Comparison of ENCODE assay signal across 8 cellular contexts in genomic region chr19:38648789-38649304, GRCh38. TPM values are rescaled to one million over a fixed set of nuclear protein-coding genes. Genes with fewer than 3 reads are reported as not detected.
DNase-seq lines count a peak whose midpoint lies in the region; ATAC-seq, FAIRE-seq and TF ChIP-seq lines count a peak whose summit lies in the region.

No MANE protein-coding gene starts in this region.

- H3K79me1 ChIP-seq in H1 (ENCODE audit: low read depth, low read length): peaks cover 11% of the 10 kb centered on the region

- no peaks in the 10 kb centered on the region for H3K9me3 Mint-ChIP-seq in CD8-positive, alpha-beta T cell

- H3K4me1 ChIP-seq in CD8-positive, alpha-beta T cell (ENCODE audit: insufficient read depth, low read length): peaks cover 23% of the 10 kb centered on the region
- H3K4me1 ChIP-seq in H1 (replicated peaks in 1 of 4; ENCODE audit: control insufficient read depth in 3 of 4, insufficient read depth in 4 of 4, low read length in 3 of 4): peaks cover 5 to 20% (median 15%) of the 10 kb centered on the region in 4 experiments
- H3K4me1 ChIP-seq in neutrophil (ENCODE audit: control insufficient read depth in 1 of 2, insufficient read depth in 1 of 2, low read depth in 1 of 2, low read length in 1 of 2): peaks cover 59 to 64% of the 10 kb centered on the region in 2 experiments

- TF ChIP-seq RAD21 in H1 (IDR thresholded peaks at IDR 0.05 in 1 of 2, conservative IDR thresholded peaks at IDR 0.05 in 1 of 2; ENCODE audit: low read depth in 2 of 2, low read length in 2 of 2): no peak

- H3K4ac ChIP-seq in H1 (replicated peaks; ENCODE audit: insufficient read length, low read depth, low read length): no peak overlapping the region

- H2AFZ ChIP-seq in H1 (ENCODE audit: low read length): no peak overlapping the region

- H2BK20ac ChIP-seq in H1 (ENCODE audit: low read length): no peak overlapping the region

- H2BK12ac ChIP-seq in H1 (ENCODE audit: low read depth, low read length): no peak overlapping the region

- H3K23ac ChIP-seq in H1 (ENCODE audit: insufficient read length): no peak overlapping the region

- H3K27ac Mint-ChIP-seq in CD8-positive, alpha-beta T cell: peak overlapping the region; percentile 77

- no peak overlapping the region for H2BK120ac ChIP-seq in H1 (replicated peaks; ENCODE audit: low read depth, low read length)

- peak overlapping the region in 3 of 4 experiments; percentile 87 to 98 (median 89); a peak in 6 of 7 replicates for H3K9ac ChIP-seq in H1 (replicated peaks in 1 of 4; ENCODE audit: extremely low read depth in 1 of 4, low read depth in 3 of 4, low read length in 3 of 4)

- H3K4me1 Mint-ChIP-seq in CD8-positive, alpha-beta T cell (ENCODE audit: low read depth): peaks cover 38% of the 10 kb centered on the region

- no peak for DNase-seq in CD8-positive, alpha-beta T cell
- peak; percentile 8 for DNase-seq in NCI-H526 treated with DMSO at 0.1 percent for 48 hours (lab: John Stamatoyannopoulos, UW)
- DNase-seq in H1 (ENCODE audit: low read depth in 1 of 2, low spot score in 2 of 2): no peak
- no peak for DNase-seq in middle frontal gyrus (ENCODE audit: extremely low spot score, low spot score)
- no peak for DNase-seq in stimulated activated CD4-positive, alpha-beta T cell treated with anti-CD3 and anti-CD28 coated beads, Interleukin-2, amount 100 ng/mL, for 48 hours
- no peak for DNase-seq in GDM1 (lab: John Stamatoyannopoulos, UW)
- DNase-seq in GM10266 (ENCODE audit: extremely low spot score): no peak

- WGBS in H1 (ENCODE audit: extremely low coverage in 1 of 2, insufficient coverage in 1 of 2, insufficient read length in 1 of 2, insufficient replicate concordance in 2 of 2, low coverage in 1 of 2, low lambda C conversion rate in 2 of 2, missing lambda C conversion rate in 1 of 2), 2 experiments: 5% methylated on average over 9 of the region's 12 CpGs; no CpG with 5 or more reads in 1 of the 2 experiments

- H3K27me3 ChIP-seq in CD8-positive, alpha-beta T cell (ENCODE audit: insufficient read depth, low read length): peaks cover 16% of the 10 kb centered on the region
- H3K27me3 ChIP-seq in H1 (replicated peaks in 1 of 4; ENCODE audit: control insufficient read depth in 3 of 4, extremely low read depth in 1 of 4, insufficient read depth in 3 of 4, low read length in 3 of 4) (no peaks in the 10 kb centered on the region), neutrophil (no peaks in the 10 kb centered on the region)

- no peak for ATAC-seq in CD8-positive, alpha-beta T cell

- no peaks in the 10 kb centered on the region for H3K36me3 ChIP-seq in CD8-positive, alpha-beta T cell (ENCODE audit: insufficient read depth, low read length)
- H3K36me3 ChIP-seq in H1 (ENCODE audit: control insufficient read depth in 2 of 4, insufficient read depth in 4 of 4, low read length in 3 of 4): no peaks in the 10 kb centered on the region
- H3K36me3 ChIP-seq in neutrophil: no peaks in the 10 kb centered on the region

- TF ChIP-seq CTCF in CD8-positive, alpha-beta T cell (IDR thresholded peaks at IDR 0.05): no peak
- TF ChIP-seq CTCF in H1 (IDR thresholded peaks at IDR 0.05; ENCODE audit: control extremely low read depth in 1 of 3, insufficient read depth in 1 of 3, low read depth in 1 of 3, low read length in 3 of 3): no peak
- no peak for TF ChIP-seq CTCF in neutrophil (IDR thresholded peaks at IDR 0.05)
- TF ChIP-seq CTCF in GM10266 (IDR thresholded peaks at IDR 0.05; ENCODE audit: control insufficient read depth, insufficient read depth, low read depth, missing control alignments): no peak

- H3K9me3 ChIP-seq in CD8-positive, alpha-beta T cell (ENCODE audit: low read length): no peaks in the 10 kb centered on the region
- no peaks in the 10 kb centered on the region for H3K9me3 ChIP-seq in H1 (ENCODE audit: insufficient read depth in 2 of 2, low read depth in 1 of 2, low read length in 1 of 2)
- H3K9me3 ChIP-seq in neutrophil: no peaks in the 10 kb centered on the region

- TF ChIP-seq EP300 in H1 (IDR thresholded peaks at IDR 0.05; ENCODE audit: borderline replicate concordance in 1 of 2, low read depth in 2 of 2, low read length in 2 of 2): no peak

- H3K36me3 Mint-ChIP-seq in CD8-positive, alpha-beta T cell: peaks cover 7% of the 10 kb centered on the region

- CTCF ChIA-PET in CD8-positive, alpha-beta T cell (lab: Charles Lee): interaction anchor here (0.6 to 7.2 kb wide), 4 partner anchors 13 to 282 kb away, joined by 3 to 49 read pairs (median 4); partner anchors contain the start of genes MRPS12 and SARS2
- CTCF ChIA-PET in H1 (lab: Charles Lee; ENCODE audit: partially characterized antibody): interaction anchor here (1.0 to 7.7 kb wide), 3 partner anchors 13 to 26 kb away, joined by 3 to 62 read pairs (median 3); no protein-coding TSS in a partner anchor

- no peak overlapping the region for H4K5ac ChIP-seq in H1 (ENCODE audit: insufficient read length, low read depth, low read length)

- H4K20me1 ChIP-seq in H1 (replicated peaks in 1 of 2; ENCODE audit: control insufficient read depth in 1 of 2, insufficient read depth in 2 of 2, low read length in 2 of 2): peaks cover 12 to 25% of the 10 kb centered on the region in 2 experiments

- POLR2A ChIA-PET in CD8-positive, alpha-beta T cell (lab: Charles Lee): interaction anchor here (1.0 to 2.4 kb wide), 2 partner anchors 9 to 19 kb away, joined by 3 to 6 read pairs; no protein-coding TSS in a partner anchor
- POLR2A ChIA-PET in H1 (lab: Charles Lee; ENCODE audit: partially characterized antibody): interaction anchor here (0.6 to 17.9 kb wide), 19 partner anchors 10 to 255 kb away, joined by 3 to 374 read pairs (median 5); no protein-coding TSS in a partner anchor

- H3K27me3 Mint-ChIP-seq in CD8-positive, alpha-beta T cell (ENCODE audit: low read depth): peaks cover 38% of the 10 kb centered on the region

- no peak overlapping the region for H4K8ac ChIP-seq in H1 (ENCODE audit: extremely low read depth, insufficient read depth, low read length)

- no peak for FAIRE-seq in H1 (lab: Jason Lieb, UNC)

- H3K23me2 ChIP-seq in H1 (ENCODE audit: low read depth, low read length): peaks cover 16% of the 10 kb centered on the region; the same call in 1 of the 2 replicates

- intact Hi-C loops in CD8-positive, alpha-beta T cell (cut with DNase I, micrococcal nuclease): loop anchor here (5.0 kb wide), 3 partner anchors 33 to 88 kb away; no protein-coding TSS in a partner anchor

- H3K4me3 Mint-ChIP-seq in CD8-positive, alpha-beta T cell: peak overlapping the region; percentile 91

- no peak overlapping the region for H3K14ac ChIP-seq in H1 (ENCODE audit: insufficient read length)

- no peak overlapping the region for H4K91ac ChIP-seq in H1 (replicated peaks; ENCODE audit: insufficient read length, low read length)

- H3K79me2 ChIP-seq in H1 (ENCODE audit: control insufficient read depth in 1 of 2, insufficient read depth in 2 of 2, low read length in 2 of 2): peaks cover 42 to 63% of the 10 kb centered on the region in 2 experiments

- H2AK5ac ChIP-seq in H1 (ENCODE audit: low read depth, low read length): peak overlapping the region; percentile 75

- H3K18ac ChIP-seq in H1 (ENCODE audit: extremely low read depth, low read length): peak overlapping the region; percentile 71; the same call in 1 of the 2 replicates

- H2BK15ac ChIP-seq in H1 (ENCODE audit: low read length): no peak overlapping the region

- peak overlapping the region; percentile 92 to 95 for H3K4me2 ChIP-seq in H1 (ENCODE audit: insufficient read depth in 1 of 2, low read depth in 2 of 2, low read length in 2 of 2)

- peak overlapping the region; percentile 83 for H3K4me3 ChIP-seq in CD8-positive, alpha-beta T cell (ENCODE audit: low read depth, low read length)
- H3K4me3 ChIP-seq in H1 (ENCODE audit: extremely low read depth in 1 of 4, insufficient read depth in 2 of 4, low read depth in 3 of 4, low read length in 4 of 4): peak overlapping the region; percentile 91 to 98 (median 95)
- H3K4me3 ChIP-seq in neutrophil (ENCODE audit: low read depth in 1 of 2, low read length in 1 of 2): peak overlapping the region; percentile 91 to 94

- no peak overlapping the region for H3K27ac ChIP-seq in CD8-positive, alpha-beta T cell (ENCODE audit: low read depth, low read length)
- no peak overlapping the region for H3K27ac ChIP-seq in H1 (ENCODE audit: low read depth, low read length)
- peak overlapping the region; percentile 91 for H3K27ac ChIP-seq in neutrophil

- no peak for TF ChIP-seq POLR2A in H1 (IDR thresholded peaks at IDR 0.05; ENCODE audit: control extremely low read depth in 1 of 2, low read depth in 2 of 2, low read length in 2 of 2)

- peak overlapping the region; percentile 83; the same call in 1 of the 2 replicates for H2BK5ac ChIP-seq in H1 (ENCODE audit: low read depth, low read length)

- H3K56ac ChIP-seq in H1 (replicated peaks; ENCODE audit: insufficient read length, low read depth, low read length): peak overlapping the region; percentile 59

RNA-seq across cellular contexts. Expression of gene ACTN4, which starts 1.4 kb away (rescaled TPM):
- 100 to 1,000 TPM; 110 to 111 TPM for total RNA-seq in CD8-positive, alpha-beta T cell
- total RNA-seq in H1 (2021; fragmentation: NEBNext Ultra II Directional; extraction: Animal tissue kit (Norgen Biotek cat#: 25700)): 520 and 530 TPM in 2 replicates
- 211 and 281 TPM in 2 replicates for polyA plus RNA-seq in H1 (2011; rRNA removed)
- 223 TPM for polyA plus RNA-seq in H1 (2011; cell fraction: cytosol; rRNA removed)
- polyA plus RNA-seq in H1 (2011; cell fraction: nucleus; rRNA removed): 1,059 TPM
- 374 to 504 TPM (median 451 TPM) in 4 replicates for polyA plus RNA-seq in H1 (2012, experiment 1 of 2)
- polyA plus RNA-seq in H1 (2012, experiment 2 of 2): 171 TPM
- polyA plus RNA-seq in H1 (2013, experiment 1 of 2): 279 TPM
- polyA plus RNA-seq in H1 (2013, experiment 2 of 2): 254 TPM
- 190 and 202 TPM in 2 replicates for polyA minus RNA-seq in H1 (2011; rRNA and poly(A)+ RNA removed)
- polyA minus RNA-seq in H1 (2011; cell fraction: cytosol; rRNA and poly(A)+ RNA removed): 103 TPM
- polyA minus RNA-seq in H1 (2011; cell fraction: nucleus; rRNA and poly(A)+ RNA removed): 171 TPM

RNA-seq across cellular contexts. Expression of gene EIF3K, which starts 29.9 kb away (rescaled TPM):
- 100 to 1,000 TPM; 313 to 315 TPM for total RNA-seq in CD8-positive, alpha-beta T cell
- 329 and 344 TPM in 2 replicates for total RNA-seq in H1 (2021; fragmentation: NEBNext Ultra II Directional; extraction: Animal tissue kit (Norgen Biotek cat#: 25700))
- polyA plus RNA-seq in H1 (2011; rRNA removed): 937 and 977 TPM in 2 replicates
- 945 TPM for polyA plus RNA-seq in H1 (2011; cell fraction: cytosol; rRNA removed)
- polyA plus RNA-seq in H1 (2011; cell fraction: nucleus; rRNA removed): 915 TPM
- polyA plus RNA-seq in H1 (2012, experiment 1 of 2): 382 to 549 TPM (median 528 TPM) in 4 replicates
- 458 TPM for polyA plus RNA-seq in H1 (2012, experiment 2 of 2)
- 236 TPM for polyA plus RNA-seq in H1 (2013, experiment 1 of 2)
- 236 TPM for polyA plus RNA-seq in H1 (2013, experiment 2 of 2)
- 386 and 450 TPM in 2 replicates for polyA minus RNA-seq in H1 (2011; rRNA and poly(A)+ RNA removed)
- polyA minus RNA-seq in H1 (2011; cell fraction: cytosol; rRNA and poly(A)+ RNA removed): 188 TPM
- polyA minus RNA-seq in H1 (2011; cell fraction: nucleus; rRNA and poly(A)+ RNA removed): 180 TPM

RNA-seq across cellular contexts. Expression of gene MAP4K1, which starts 31.1 kb away (rescaled TPM):
- 100 to 1,000 TPM; 135 to 151 TPM for total RNA-seq in CD8-positive, alpha-beta T cell
- 10.4 and 14.4 TPM in 2 replicates for total RNA-seq in H1 (2021; fragmentation: NEBNext Ultra II Directional; extraction: Animal tissue kit (Norgen Biotek cat#: 25700))
- 9.0 and 22.0 TPM in 2 replicates for polyA plus RNA-seq in H1 (2011; rRNA removed)
- polyA plus RNA-seq in H1 (2011; cell fraction: cytosol; rRNA removed): 8.0 TPM
- polyA plus RNA-seq in H1 (2011; cell fraction: nucleus; rRNA removed): 12.8 TPM
- 9.6 to 16.0 TPM (median 13.8 TPM) in 4 replicates for polyA plus RNA-seq in H1 (2012, experiment 1 of 2)
- 7.3 TPM for polyA plus RNA-seq in H1 (2012, experiment 2 of 2)
- 14.6 TPM for polyA plus RNA-seq in H1 (2013, experiment 1 of 2)
- polyA plus RNA-seq in H1 (2013, experiment 2 of 2): 11.8 TPM
- 1.1 and 1.6 TPM in 2 replicates for polyA minus RNA-seq in H1 (2011; rRNA and poly(A)+ RNA removed)
- polyA minus RNA-seq in H1 (2011; cell fraction: cytosol; rRNA and poly(A)+ RNA removed): 3.7 TPM
- polyA minus RNA-seq in H1 (2011; cell fraction: nucleus; rRNA and poly(A)+ RNA removed): 2.0 TPM
